8 cellular contexts compared by ENCODE assay signal in the genomic region with DNA sequence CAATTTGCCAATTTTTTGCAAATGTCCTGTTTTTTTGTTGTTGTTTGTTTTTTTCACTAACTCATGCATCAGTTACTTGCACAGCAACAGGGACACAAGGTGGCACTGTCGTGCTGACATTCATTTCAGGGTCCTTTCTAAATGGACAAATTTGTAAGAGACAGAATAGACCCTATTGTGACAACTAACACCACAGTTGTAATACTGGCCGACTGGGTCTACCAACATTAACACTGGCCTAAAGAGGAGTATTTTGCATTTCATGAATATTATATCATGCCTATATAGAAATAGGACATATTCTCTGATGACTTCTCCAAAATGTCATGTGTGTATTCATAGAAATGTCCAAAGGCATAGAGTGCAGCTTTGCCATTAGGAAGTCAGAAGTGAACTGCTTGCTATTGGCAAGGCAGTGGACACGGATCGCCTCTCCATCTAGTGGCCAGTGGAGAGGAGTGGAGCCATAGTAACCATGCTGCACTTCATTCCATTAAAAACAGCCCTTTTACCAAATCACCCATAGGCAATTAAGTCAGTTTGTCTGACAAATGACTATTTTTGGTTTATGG. TPM values are rescaled to one million over a fixed set of nuclear protein-coding genes. Genes with fewer than 3 reads are reported as not detected.
DNase-seq lines count a peak whose midpoint lies in the region; ATAC-seq and TF ChIP-seq lines count a peak whose summit lies in the region.

No MANE protein-coding gene starts in this region.

- H3K27ac ChIP-seq in colonic mucosa: no peak overlapping the region
- H3K27ac ChIP-seq in right lobe of liver: peak overlapping the region in 1 of 3 donors; percentile 16

- WGBS in right lobe of liver (ENCODE audit: insufficient coverage, low coverage, low lambda C conversion rate, missing lambda C conversion rate): 9% methylated on average over 4 of the region's 4 CpGs

- no peaks in the 10 kb centered on the region for H3K9me3 ChIP-seq in colonic mucosa
- H3K9me3 ChIP-seq in right lobe of liver: no peaks in the 10 kb centered on the region

- H3K4me1 ChIP-seq in colonic mucosa (no peaks in the 10 kb centered on the region), right lobe of liver (peaks cover 0 to 7% (median 0%) of the 10 kb centered on the region in 4 donors)

- no peak for TF ChIP-seq POLR2A in right lobe of liver (IDR thresholded peaks at IDR 0.05)

- H3K36me3 ChIP-seq in colonic mucosa (no peaks in the 10 kb centered on the region), right lobe of liver (no peaks in the 10 kb centered on the region)

- TF ChIP-seq CTCF in colonic mucosa (IDR thresholded peaks at IDR 0.05) (no peak), right lobe of liver (IDR thresholded peaks at IDR 0.05) (peak; percentile 62 to 75 (median 66))

- DNase-seq in activated CD4-positive, CD25-positive, alpha-beta regulatory T cell treated with anti-CD3 and anti-CD28 coated beads, Interleukin-2, amount 50 U/mL, for 16 hours (ENCODE audit: low read depth, low spot score): peak; percentile 13
- no peak for DNase-seq in activated CD4-positive, CD25-positive, alpha-beta regulatory T cell treated with anti-CD3 and anti-CD28 coated beads, Interleukin-2, amount 50 U/mL, for 72 hours
- DNase-seq in NCI-H2107 (lab: John Stamatoyannopoulos, UW) (peak; percentile 33), colonic mucosa (peak; percentile 52), right lobe of liver (peak; percentile 61 to 73 (median 67))
- DNase-seq in activated CD4-positive, alpha-beta T cell treated with anti-CD3 and anti-CD28 coated beads for 24 hours (ENCODE audit: low read depth in 2 of 2): peak; percentile 17 to 27
- DNase-seq in stimulated activated CD8-positive, alpha-beta memory T cell treated with anti-CD3 and anti-CD28 coated beads, Interleukin-15, amount 100 ng/mL, for 1 hour (ENCODE audit: low read depth): peak; percentile 30

- H3K9ac ChIP-seq in colonic mucosa (ENCODE audit: low read depth in 2 of 2, low read length in 2 of 2): no peak overlapping the region

- ATAC-seq in HG02870 (IDR thresholded peaks at IDR 0.05; ENCODE audit: unreplicated experiment) (peak; percentile 79), right lobe of liver (peak; percentile 98 to 100 (median 99))

- H3K27me3 ChIP-seq in colonic mucosa (no peaks in the 10 kb centered on the region), right lobe of liver (no peaks in the 10 kb centered on the region)

- H3K4me3 ChIP-seq in colonic mucosa (no peak overlapping the region), right lobe of liver (no peak overlapping the region)

- intact Hi-C loops in colonic mucosa (cut with DNase I): loop anchor here (5.0 kb wide), 1 partner anchor 600 kb away; no protein-coding TSS in a partner anchor
- intact Hi-C loops in right lobe of liver (cut with DNase I): loop anchor here in 1 of 2 donors (10.0 kb wide), 1 partner anchor 82 kb away; no protein-coding TSS in a partner anchor

RNA-seq across cellular contexts. Expression of a gene that starts 54.8 kb away (rescaled TPM):
- total RNA-seq in colonic mucosa (10 to 100 TPM; 12.7 to 21.2 TPM), right lobe of liver (10 to 100 TPM; 36.7 to 59.4 (median 46.7) TPM)
